In the genomic region with DNA sequence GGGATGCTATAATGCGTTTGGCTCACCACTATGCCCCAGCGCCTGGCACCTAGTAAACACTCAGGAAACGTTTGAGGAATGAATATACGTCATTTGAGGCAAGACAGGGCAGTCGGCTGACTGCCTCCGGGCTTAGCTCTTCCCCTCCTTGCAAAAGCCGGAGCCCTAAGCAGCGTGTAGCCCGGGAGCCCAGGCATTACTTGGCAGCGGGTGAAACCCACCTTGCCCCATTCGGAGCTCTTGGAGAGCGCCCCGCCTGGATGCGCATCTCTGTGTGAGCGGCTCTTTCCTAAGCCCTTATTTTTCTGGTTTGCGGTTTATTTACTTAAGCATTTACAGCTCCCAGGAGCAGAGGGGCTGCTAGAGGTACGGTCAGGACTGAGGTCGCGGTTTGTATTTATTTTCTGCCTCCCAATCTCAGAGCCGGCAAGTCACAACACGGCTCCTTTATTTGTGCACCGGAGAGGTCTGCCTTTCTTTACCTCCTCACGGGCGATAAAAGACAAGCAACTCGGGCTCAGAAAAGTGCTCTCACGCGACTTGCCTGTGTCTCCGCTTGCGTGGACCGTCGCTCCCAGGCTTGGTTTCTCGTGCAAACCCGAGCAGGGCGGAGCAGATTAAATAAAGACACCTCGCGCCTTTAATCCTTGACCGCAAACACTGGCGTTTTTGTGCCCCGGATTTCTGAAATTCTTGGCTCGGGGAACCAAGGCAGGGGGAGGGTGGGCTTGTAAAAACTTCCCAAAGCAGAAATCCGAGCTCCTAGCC, we compare ENCODE assay signal across 8 cellular contexts. TPM values are rescaled to one million over a fixed set of nuclear protein-coding genes. Genes with fewer than 3 reads are reported as not detected.
A peak's percentile ranks its signal among the peaks of the same experiment; 100 is the strongest.
DNase-seq lines count a peak whose midpoint lies in the region; ATAC-seq, FAIRE-seq and TF ChIP-seq lines count a peak whose summit lies in the region.

No MANE protein-coding gene starts in this region.

- H3K9me3 Mint-ChIP-seq in activated naive CD8-positive, alpha-beta T cell (ENCODE audit: low read depth): no peaks in the 10 kb centered on the region

- H3K27ac Mint-ChIP-seq in activated naive CD8-positive, alpha-beta T cell: peak overlapping the region; percentile 67

- ATAC-seq in Right ventricle myocardium superior (ENCODE audit: poor library complexity) (peak; percentile 47), HG03521 (IDR thresholded peaks at IDR 0.05; ENCODE audit: unreplicated experiment) (no peak)

- peak overlapping the region; percentile 85 for H3K4me3 ChIP-seq in osteoblast (ENCODE audit: insufficient read depth, low read length)

- peak overlapping the region; percentile 97 for H3K4me3 Mint-ChIP-seq in activated naive CD8-positive, alpha-beta T cell

- peaks cover 39% of the 10 kb centered on the region for H3K4me1 Mint-ChIP-seq in activated naive CD8-positive, alpha-beta T cell (ENCODE audit: low read depth)

- H3K36me3 Mint-ChIP-seq in activated naive CD8-positive, alpha-beta T cell: peaks cover 6% of the 10 kb centered on the region

- H2AFZ ChIP-seq in osteoblast (ENCODE audit: low read length): peak overlapping the region; percentile 96

- no peaks in the 10 kb centered on the region for H4K20me1 ChIP-seq in osteoblast (ENCODE audit: insufficient read depth, low read length)

- no peaks in the 10 kb centered on the region for H3K79me2 ChIP-seq in osteoblast (ENCODE audit: insufficient read depth, low read length)

- peak overlapping the region; percentile 99 for H3K4me2 ChIP-seq in osteoblast (ENCODE audit: insufficient read depth, low read length)

- H3K27me3 Mint-ChIP-seq in activated naive CD8-positive, alpha-beta T cell: no peaks in the 10 kb centered on the region

- in situ Hi-C loops in G401 (cut with HindIII; ENCODE audit: low sequenced_read_pairs) (no loop called here), SK-MEL-5 (cut with HindIII; ENCODE audit: low pct_unique_long_range_greater_than_20kb, low sequenced_read_pairs) (no loop called here)

- peak overlapping the region; percentile 66 for H3K27ac ChIP-seq in osteoblast (ENCODE audit: low read depth, low read length)

- H3K36me3 ChIP-seq in osteoblast (ENCODE audit: insufficient read depth, low read length): no peaks in the 10 kb centered on the region

- H3K4me1 ChIP-seq in osteoblast (ENCODE audit: insufficient read depth, low read length): peaks cover 17% of the 10 kb centered on the region

- TF ChIP-seq CTCF in osteoblast (IDR thresholded peaks at IDR 0.05; ENCODE audit: extremely low read depth, low read depth, low read length) (no peak), D721Med (IDR thresholded peaks at IDR 0.05; ENCODE audit: insufficient read depth, missing control alignments) (no peak)

- FAIRE-seq in D721Med (lab: Jason Lieb, UNC): no peak

- DNase-seq in G401 (ENCODE audit: low spot score) (peak; percentile 81), HK-2 (ENCODE audit: unreplicated experiment) (peak; percentile 38), SK-MEL-5 (ENCODE audit: low read depth, low spot score) (peak; percentile 90), Right ventricle myocardium superior (peak; percentile 64), osteoblast (ENCODE audit: insufficient read length, low spot score, missing footprints) (peak; percentile 82), D721Med (ENCODE audit: insufficient read length, low spot score) (no peak)

- intact Hi-C loops in Right ventricle myocardium superior (cut with DNase I): no loop called here

- peaks cover 18% of the 10 kb centered on the region for H3K27me3 ChIP-seq in osteoblast (ENCODE audit: insufficient read depth, low read length)

- H3K9me3 ChIP-seq in osteoblast (ENCODE audit: low read depth, low read length): no peaks in the 10 kb centered on the region

RNA-seq across cellular contexts. Expression of a gene that starts 0.7 kb away (rescaled TPM):
- total RNA-seq in G401 (2014; rRNA removed; shearing (Covaris generic)): 9.9 and 10.2 TPM in 2 replicates
- total RNA-seq in SK-MEL-5 (2014; rRNA removed; shearing (Covaris generic)): 13.4 and 14.5 TPM in 2 replicates
- polyA plus RNA-seq in SK-MEL-5 (2015; cell fraction: cytosol; rRNA removed): 9.8 and 12.4 TPM in 2 replicates
- 14.9 and 25.0 TPM in 2 replicates for polyA plus RNA-seq in SK-MEL-5 (2015; cell fraction: nucleus; rRNA removed)
- total RNA-seq in Right ventricle myocardium superior (17.1 TPM), osteoblast (16.6 and 19.7 TPM in 2 replicates)

RNA-seq across cellular contexts. Expression of a gene that starts 25.4 kb away (rescaled TPM):
- 30.4 and 31.9 TPM in 2 replicates for total RNA-seq in G401 (2014; rRNA removed; shearing (Covaris generic))
- total RNA-seq in SK-MEL-5 (2014; rRNA removed; shearing (Covaris generic)): 70.5 and 78.2 TPM in 2 replicates
- 105 and 106 TPM in 2 replicates for polyA plus RNA-seq in SK-MEL-5 (2015; cell fraction: cytosol; rRNA removed)
- 11.5 and 16.2 TPM in 2 replicates for polyA plus RNA-seq in SK-MEL-5 (2015; cell fraction: nucleus; rRNA removed)
- total RNA-seq in Right ventricle myocardium superior: 7.6 TPM
- total RNA-seq in osteoblast: 94.5 and 99.6 TPM in 2 replicates
